15 cellular contexts compared by ENCODE assay signal in the genomic region with DNA sequence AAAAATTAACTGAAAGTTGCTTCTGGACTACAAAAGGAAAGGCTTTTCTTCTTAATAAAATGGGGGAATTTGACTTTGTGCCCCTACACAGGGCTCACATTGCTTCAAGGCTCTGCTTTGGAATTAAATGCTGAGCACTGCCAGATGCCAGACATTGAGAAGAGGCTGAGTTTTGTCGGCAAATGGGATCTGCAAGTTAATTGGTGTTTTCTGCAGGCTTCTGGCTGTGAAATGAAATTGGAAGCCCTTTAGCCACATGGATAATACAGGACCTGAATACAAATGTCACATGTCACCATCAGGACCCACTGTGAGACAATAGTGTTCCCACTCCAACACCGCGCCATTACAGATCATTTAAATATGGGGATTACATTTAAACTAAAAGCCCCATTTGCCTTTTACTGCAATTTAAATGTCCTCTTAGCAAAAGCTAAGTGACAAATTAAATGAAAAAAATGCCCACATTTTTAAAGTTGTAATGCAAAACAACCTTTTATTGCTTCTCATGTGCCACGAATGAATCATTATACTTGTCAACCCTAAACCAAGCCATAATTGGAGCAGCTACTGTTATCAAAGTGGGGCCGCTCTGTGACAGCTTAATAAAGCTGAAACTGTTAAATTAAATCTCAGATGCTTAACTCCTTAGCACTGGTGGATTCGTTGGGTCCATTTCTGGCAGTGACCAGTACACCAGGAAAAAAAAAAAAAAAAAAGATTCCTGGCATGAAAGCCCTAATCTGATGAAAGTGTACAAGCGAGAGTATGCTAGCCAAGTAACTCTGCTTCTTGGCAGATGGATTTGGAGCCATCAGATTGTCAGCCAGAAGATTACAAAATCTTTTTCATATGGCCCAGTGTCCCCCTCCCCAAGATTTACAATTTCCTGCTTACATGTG.
A peak's percentile ranks its signal among the peaks of the same experiment; 100 is the strongest.
DNase-seq lines count a peak whose midpoint lies in the region; ATAC-seq and TF ChIP-seq lines count a peak whose summit lies in the region.
"Had no signal": no experiment of that assay in that cellular context is flagged by ENCODE, and none has a peak within 500 bp of the region (broad histone marks: within the 10 kb centered on the region; RNA-seq: fewer than 3 reads in every experiment).

No MANE protein-coding gene starts in this region.

- peak overlapping the region; percentile 82 for H3K27ac Mint-ChIP-seq in neural progenitor cell
- H3K27ac Mint-ChIP-seq: activated B cell treated with CpG ODN at 0.5 μM for 24 hours; CD4-positive, alpha-beta T cell; memory B cell had no signal

- intact Hi-C loops in dorsolateral prefrontal cortex (cut with DNase I) = loop anchor here in 1 of 2 donors (10.0 kb wide), 1 partner anchor 62 kb away; no protein-coding TSS in a partner anchor
- intact Hi-C loops in gastrocnemius medialis (cut with DNase I; ENCODE audit: low total_unique reads) = no loop called here

- in situ Hi-C loops in gastrocnemius medialis (cut with MboI; ENCODE audit: low sequenced_read_pairs in 4 of 4) = no loop called here

- peaks cover 48% of the 10 kb centered on the region for H3K4me1 Mint-ChIP-seq in neural progenitor cell
- H3K4me1 Mint-ChIP-seq: activated B cell treated with CpG ODN at 0.5 μM for 24 hours, memory B cell had no signal

- H3K79me2 ChIP-seq in neural progenitor cell (ENCODE audit: low read depth) (peaks cover 24% of the 10 kb centered on the region), osteoblast (ENCODE audit: insufficient read depth, low read length) (peaks cover 67% of the 10 kb centered on the region)

- H3K27me3 ChIP-seq in dorsolateral prefrontal cortex = no peaks in the 10 kb centered on the region
- no peaks in the 10 kb centered on the region for H3K27me3 ChIP-seq in neural progenitor cell
- H3K27me3 ChIP-seq in gastrocnemius medialis = no peaks in the 10 kb centered on the region
- no peaks in the 10 kb centered on the region for H3K27me3 ChIP-seq in osteoblast (ENCODE audit: insufficient read depth, low read length)

- H3K9me3 Mint-ChIP-seq in neural progenitor cell = peaks cover 4% of the 10 kb centered on the region
- H3K9me3 Mint-ChIP-seq: activated B cell treated with CpG ODN at 0.5 μM for 24 hours; CD4-positive, alpha-beta T cell; memory B cell had no signal

- H4K20me1 ChIP-seq in neural progenitor cell (ENCODE audit: low read depth) (peaks cover 71% of the 10 kb centered on the region), osteoblast (ENCODE audit: insufficient read depth, low read length) (peaks cover 10% of the 10 kb centered on the region)

- H2AFZ ChIP-seq in neural progenitor cell (replicated peaks) = no peak overlapping the region
- H2AFZ ChIP-seq in osteoblast (ENCODE audit: low read length) = no peak overlapping the region

- H3K27me3 Mint-ChIP-seq in neural progenitor cell (ENCODE audit: insufficient read depth, low read depth) = peaks cover 3% of the 10 kb centered on the region
- H3K27me3 Mint-ChIP-seq: activated B cell treated with CpG ODN at 0.5 μM for 24 hours; CD4-positive, alpha-beta T cell; memory B cell had no signal

- peak overlapping the region in 50 of 59 donors; percentile 5 to 82 (median 52) for H3K27ac ChIP-seq in dorsolateral prefrontal cortex
- H3K27ac ChIP-seq in neural progenitor cell = peak overlapping the region; percentile 82
- no peak overlapping the region for H3K27ac ChIP-seq in gastrocnemius medialis
- no peak overlapping the region for H3K27ac ChIP-seq in osteoblast (ENCODE audit: low read depth, low read length)
- H3K27ac ChIP-seq: psoas muscle had no signal

- peak overlapping the region in 6 of 59 donors; percentile 2 to 25 (median 17) for H3K4me3 ChIP-seq in dorsolateral prefrontal cortex
- peak overlapping the region; percentile 15 for H3K4me3 ChIP-seq in neural progenitor cell
- no peak overlapping the region for H3K4me3 ChIP-seq in gastrocnemius medialis
- no peak overlapping the region for H3K4me3 ChIP-seq in osteoblast (ENCODE audit: insufficient read depth, low read length)
- H3K4me3 ChIP-seq: psoas muscle had no signal

- peak overlapping the region; percentile 10 for H3K4me3 Mint-ChIP-seq in neural progenitor cell
- H3K4me3 Mint-ChIP-seq: activated B cell treated with CpG ODN at 0.5 μM for 24 hours; CD4-positive, alpha-beta T cell; memory B cell had no signal

- peak in 1 of 56 donors; percentile 7 for TF ChIP-seq CTCF in dorsolateral prefrontal cortex (IDR thresholded peaks at IDR 0.05 in 54 of 56, conservative IDR thresholded peaks at IDR 0.05 in 2 of 56; ENCODE audit: low read depth in 1 of 56, partially characterized antibody in 56 of 56)
- no peak for TF ChIP-seq CTCF in neural progenitor cell (IDR thresholded peaks at IDR 0.05)
- TF ChIP-seq CTCF in gastrocnemius medialis (IDR thresholded peaks at IDR 0.05 in 4 of 5, conservative IDR thresholded peaks at IDR 0.05 in 1 of 5) = no peak
- TF ChIP-seq CTCF in osteoblast (IDR thresholded peaks at IDR 0.05; ENCODE audit: extremely low read depth, low read depth, low read length) = no peak

- ATAC-seq in gastrocnemius medialis (no peak), esophagus mucosa (no peak)
- ATAC-seq: stimulated activated naive CD8-positive, alpha-beta T cell treated with anti-CD3 and anti-CD28 coated beads, Interleukin-15, Interleukin-2, amounts not matched to agents 100 U/mL and 50 U/mL, for 24 hours had no signal

- peaks cover 36% of the 10 kb centered on the region for H3K4me1 ChIP-seq in neural progenitor cell
- no peaks in the 10 kb centered on the region for H3K4me1 ChIP-seq in gastrocnemius medialis
- H3K4me1 ChIP-seq in osteoblast (ENCODE audit: insufficient read depth, low read length) = no peaks in the 10 kb centered on the region

- no peak for TF ChIP-seq POLR2A in gastrocnemius medialis (IDR thresholded peaks at IDR 0.05)

- peaks cover 22% of the 10 kb centered on the region for H3F3A ChIP-seq in neural progenitor cell (ENCODE audit: low read depth)

- H3K4me2 ChIP-seq in neural progenitor cell (peak overlapping the region; percentile 69), osteoblast (ENCODE audit: insufficient read depth, low read length) (no peak overlapping the region)

- H3K9me3 ChIP-seq in neural progenitor cell (ENCODE audit: low read depth) (no peaks in the 10 kb centered on the region), gastrocnemius medialis (no peaks in the 10 kb centered on the region), osteoblast (ENCODE audit: low read depth, low read length) (no peaks in the 10 kb centered on the region)
- H3K9me3 ChIP-seq: psoas muscle had no signal

- peaks cover 35% of the 10 kb centered on the region for H3K36me3 Mint-ChIP-seq in neural progenitor cell

- DNase-seq in GM03348 (ENCODE audit: low spot score) (peak; percentile 3), NCI-H2227 treated with DMSO at 0.1 percent for 48 hours (lab: John Stamatoyannopoulos, UW) (peak; percentile 77), dorsolateral prefrontal cortex (peak in 2 of 10 donors; percentile 13 to 23), neural progenitor cell (ENCODE audit: low spot score) (peak; percentile 82), CD1c-positive myeloid dendritic cell (ENCODE audit: extremely low spot score) (no peak), gastrocnemius medialis (no peak), osteoblast (ENCODE audit: insufficient read length, low spot score, missing footprints) (no peak)
- DNase-seq: activated B cell treated with CpG ODN at 0.5 μM for 24 hours; CD4-positive, alpha-beta T cell; effector memory CD4-positive, alpha-beta T cell; psoas muscle; stimulated activated CD4-positive, alpha-beta T cell treated with anti-CD3 and anti-CD28 coated beads, Interleukin-4, amount 100 ng/mL, for 4 hours; stimulated activated naive CD8-positive, alpha-beta T cell treated with anti-CD3 and anti-CD28 coated beads, Interleukin-15, Interleukin-2, amounts not matched to agents 100 U/mL and 50 U/mL, for 24 hours had no signal

- H3K9ac ChIP-seq in neural progenitor cell = no peak overlapping the region

- H3K36me3 ChIP-seq in neural progenitor cell = no peaks in the 10 kb centered on the region
- H3K36me3 ChIP-seq in gastrocnemius medialis = no peaks in the 10 kb centered on the region
- peaks cover 18% of the 10 kb centered on the region for H3K36me3 ChIP-seq in osteoblast (ENCODE audit: insufficient read depth, low read length)

Comparison
In these comparisons a context has a peak if more than half of its experiments do, and no peak if none do; other contexts are left out.
1. DNase-seq: peak in GM03348 (single experiment), NCI-H2227 treated with DMSO at 0.1 percent for 48 hours (single experiment) and neural progenitor cell (single experiment); none in CD1c-positive myeloid dendritic cell (single experiment), gastrocnemius medialis (0 of 2) and osteoblast (single experiment).
2. H3K27ac ChIP-seq: peak in dorsolateral prefrontal cortex (50 of 59) and neural progenitor cell (single experiment); none in gastrocnemius medialis (0 of 4) and osteoblast (single experiment).